In the genomic region with DNA sequence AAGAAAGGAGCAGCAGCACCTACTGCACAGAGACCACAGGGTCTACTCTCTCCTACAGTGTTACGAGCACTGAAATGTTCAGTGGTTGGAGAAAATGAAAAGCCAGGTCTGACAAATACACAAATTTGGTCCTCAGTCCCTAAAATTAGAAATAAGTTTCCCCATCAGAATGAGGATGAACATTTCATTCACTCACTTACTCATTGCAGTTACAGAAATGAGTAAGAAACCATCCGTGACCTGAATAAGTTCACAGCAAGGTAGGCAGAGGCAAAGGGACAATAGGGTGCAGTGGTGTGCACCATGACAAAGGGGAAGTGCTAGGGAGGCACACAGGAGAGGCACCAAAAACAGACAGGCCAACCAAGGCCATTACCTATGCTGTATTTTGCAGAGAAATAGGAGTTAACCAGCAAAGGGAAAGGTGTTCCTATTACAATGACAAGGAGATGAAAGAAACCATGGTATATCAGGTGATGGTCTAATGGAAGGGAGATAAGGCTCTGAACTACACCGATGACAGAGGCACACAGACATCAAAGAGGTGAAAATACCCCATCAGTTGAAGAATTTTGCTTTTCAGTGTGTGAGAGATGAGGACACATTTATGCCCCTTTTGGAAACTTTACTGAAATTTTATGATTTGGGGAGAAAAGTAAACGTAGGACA, we compare ENCODE assay signal across 8 cellular contexts. TPM values are rescaled to one million over a fixed set of nuclear protein-coding genes. Genes with fewer than 3 reads are reported as not detected.
DNase-seq lines count a peak whose midpoint lies in the region; ATAC-seq, FAIRE-seq and TF ChIP-seq lines count a peak whose summit lies in the region.

No MANE protein-coding gene starts in this region.

- H3K4me1 ChIP-seq in esophagus (ENCODE audit: control insufficient read depth in 2 of 2, insufficient read depth in 2 of 2, low read length in 1 of 2): peaks cover 0 to 6% of the 10 kb centered on the region in 2 donors
- peaks cover 2 to 4% of the 10 kb centered on the region in 2 donors for H3K4me1 ChIP-seq in kidney (ENCODE audit: control insufficient read depth in 1 of 2, insufficient read depth in 1 of 2, low read depth in 1 of 2, low read length in 2 of 2)

- peak; percentile 92 for ATAC-seq in GM18861 (IDR thresholded peaks at IDR 0.05; ENCODE audit: unreplicated experiment)
- ATAC-seq in HG02610 (IDR thresholded peaks at IDR 0.05; ENCODE audit: unreplicated experiment): peak; percentile 97

- FAIRE-seq in kidney (lab: Jason Lieb, UNC): no peak

- 59 to 79% methylated on average over 4 of the region's 4 CpGs for WGBS in esophagus, 2 donors

- peak; percentile 32 for DNase-seq in NCI-H69 (lab: John Stamatoyannopoulos, UW)
- DNase-seq in cerebellar cortex (ENCODE audit: low spot score): no peak
- no peak for DNase-seq in NCI-H1436 treated with DMSO at 0.1 percent for 48 hours (lab: John Stamatoyannopoulos, UW)
- no peak for DNase-seq in kidney
- DNase-seq in GOT3 (lab: John Stamatoyannopoulos, UW): no peak

- no peak overlapping the region for H3K9ac ChIP-seq in kidney (ENCODE audit: low read length in 2 of 2)

- H3K27ac ChIP-seq in esophagus (ENCODE audit: low read depth in 2 of 2, low read length in 1 of 2): peak overlapping the region; percentile 42 to 49
- H3K27ac ChIP-seq in kidney (ENCODE audit: low read depth in 2 of 2, low read length in 2 of 2): no peak overlapping the region

- H3K36me3 ChIP-seq in esophagus (ENCODE audit: control insufficient read depth in 2 of 2, insufficient read depth in 2 of 2, low read length in 1 of 2): no peaks in the 10 kb centered on the region
- H3K36me3 ChIP-seq in kidney (ENCODE audit: control insufficient read depth in 1 of 2, insufficient read depth in 2 of 2, low read length in 2 of 2): no peaks in the 10 kb centered on the region

- H3K4me3 ChIP-seq in esophagus (ENCODE audit: low read depth in 1 of 2, low read length in 2 of 2) (no peak overlapping the region), kidney (ENCODE audit: low read length in 2 of 2) (no peak overlapping the region)

- TF ChIP-seq CTCF in kidney (IDR thresholded peaks at IDR 0.05; ENCODE audit: borderline replicate concordance, extremely low read depth, insufficient read depth): no peak

- H3K27me3 ChIP-seq in esophagus (ENCODE audit: control insufficient read depth in 1 of 2, insufficient read depth in 2 of 2, low read length in 2 of 2): no peaks in the 10 kb centered on the region

- intact Hi-C loops in kidney (cut with DNase I): no loop called here

- H3K9me3 ChIP-seq in esophagus (ENCODE audit: control insufficient read depth in 2 of 2, insufficient read depth in 1 of 2, low read depth in 1 of 2, low read length in 1 of 2) (no peaks in the 10 kb centered on the region), kidney (ENCODE audit: control insufficient read depth in 1 of 2, low read length in 2 of 2) (no peaks in the 10 kb centered on the region)

RNA-seq across cellular contexts. Expression of a gene that starts 29.4 kb away (rescaled TPM):
- polyA plus RNA-seq in esophagus: 10 to 100 TPM; 23.9 to 35.5 TPM
- total RNA-seq in kidney: 87.5 TPM
- 61.6 TPM for polyA plus RNA-seq in kidney (ENCODE audit: insufficient read depth, low read depth, low replicate concordance)

Comparison
In these comparisons a context has a peak if more than half of its experiments do, and no peak if none do; other contexts are left out.
1. H3K27ac ChIP-seq: peak in esophagus (2 of 2); none in kidney (0 of 2).